15 cellular contexts compared by ENCODE assay signal in genomic region chr18:23458830-23459529, GRCh38. TPM values are rescaled to one million over a fixed set of nuclear protein-coding genes. Genes with fewer than 3 reads are reported as not detected.
DNase-seq lines count a peak whose midpoint lies in the region; ATAC-seq lines count a peak whose summit lies in the region.
"Had no signal": no experiment of that assay in that cellular context is flagged by ENCODE, and none has a peak within 500 bp of the region (broad histone marks: within the 10 kb centered on the region; RNA-seq: fewer than 3 reads in every experiment).

No MANE protein-coding gene starts in this region.

- no peaks in the 10 kb centered on the region for H3K9me3 Mint-ChIP-seq in activated CD8-positive, alpha-beta memory T cell treated with anti-CD3 and anti-CD28 coated beads, Interleukin-2, amount 10 ng/mL, durations not matched to agents 7 days and 5 days (ENCODE audit: low read depth)
- H3K9me3 Mint-ChIP-seq in stimulated activated memory B cell treated with anti-CD40 and anti-IgM and Interleukin-4, amounts not matched to agents 10 μg/mL and 1 μg/mL and 100 μg/mL, for 72 hours: no peaks in the 10 kb centered on the region
- H3K9me3 Mint-ChIP-seq: activated naive CD4-positive, alpha-beta T cell treated with anti-CD3 and anti-CD28 coated beads, Interleukin-2, amount 10 ng/mL, durations not matched to agents 7 days and 5 days; mesothelial cell of epicardium had no signal

- peaks cover 48% of the 10 kb centered on the region for H3K4me1 Mint-ChIP-seq in activated CD8-positive, alpha-beta memory T cell treated with anti-CD3 and anti-CD28 coated beads, Interleukin-2, amount 10 ng/mL, durations not matched to agents 7 days and 5 days
- peaks cover 74% of the 10 kb centered on the region for H3K4me1 Mint-ChIP-seq in stimulated activated memory B cell treated with anti-CD40 and anti-IgM and Interleukin-4, amounts not matched to agents 10 μg/mL and 1 μg/mL and 100 μg/mL, for 72 hours

- H3K36me3 Mint-ChIP-seq in activated CD8-positive, alpha-beta memory T cell treated with anti-CD3 and anti-CD28 coated beads, Interleukin-2, amount 10 ng/mL, durations not matched to agents 7 days and 5 days: peaks cover 37% of the 10 kb centered on the region
- peaks cover 44% of the 10 kb centered on the region for H3K36me3 Mint-ChIP-seq in stimulated activated memory B cell treated with anti-CD40 and anti-IgM and Interleukin-4, amounts not matched to agents 10 μg/mL and 1 μg/mL and 100 μg/mL, for 72 hours

- DNase-seq in activated CD8-positive, alpha-beta memory T cell treated with anti-CD3 and anti-CD28 coated beads, Interleukin-2, amount 10 ng/mL, durations not matched to agents 7 days and 5 days: no peak
- no peak for DNase-seq in activated CD8-positive, alpha-beta memory T cell treated with anti-CD3 and anti-CD28 coated beads, Interleukin-2, amount 50 U/mL, for 48 hours
- DNase-seq in OCI-M1 (lab: John Stamatoyannopoulos, UW): peak; percentile 25
- DNase-seq in right cardiac atrium: no peak
- no peak for DNase-seq in SIG-M5 treated with dmso at 0.1 percent for 504 hours (lab: John Stamatoyannopoulos, UW; ENCODE audit: unreplicated experiment)
- DNase-seq in activated effector memory CD4-positive, alpha-beta T cell treated with Interleukin-2 at 50 U/mL for 16 hours: no peak
- DNase-seq: activated CD4-positive, CD25-positive, alpha-beta regulatory T cell; activated naive CD4-positive, alpha-beta T cell treated with anti-CD3 and anti-CD28 coated beads, Interleukin-2, amount 10 ng/mL, durations not matched to agents 7 days and 5 days; EL; NCI-H1092 treated with DMSO at 0.1 percent for 48 hours; NCI-H526 treated with DMSO at 0.1 percent for 48 hours; substantia nigra had no signal

- CTCF ChIA-PET in activated CD8-positive, alpha-beta memory T cell treated with anti-CD3 and anti-CD28 coated beads, Interleukin-2, amount 10 ng/mL, durations not matched to agents 7 days and 5 days (lab: Charles Lee): no interaction called here

- H3K9me3 ChIP-seq in right cardiac atrium (ENCODE audit: control insufficient read depth, low read length): no peaks in the 10 kb centered on the region

- peaks cover 19% of the 10 kb centered on the region for H3K4me1 ChIP-seq in right cardiac atrium (ENCODE audit: control insufficient read depth, insufficient read depth, low read length)

- no peak overlapping the region for H3K4me3 Mint-ChIP-seq in activated CD8-positive, alpha-beta memory T cell treated with anti-CD3 and anti-CD28 coated beads, Interleukin-2, amount 10 ng/mL, durations not matched to agents 7 days and 5 days
- no peak overlapping the region for H3K4me3 Mint-ChIP-seq in stimulated activated memory B cell treated with anti-CD40 and anti-IgM and Interleukin-4, amounts not matched to agents 10 μg/mL and 1 μg/mL and 100 μg/mL, for 72 hours
- H3K4me3 Mint-ChIP-seq: activated naive CD4-positive, alpha-beta T cell treated with anti-CD3 and anti-CD28 coated beads, Interleukin-2, amount 10 ng/mL, durations not matched to agents 7 days and 5 days; mesothelial cell of epicardium had no signal

- H3K27ac Mint-ChIP-seq in activated CD8-positive, alpha-beta memory T cell treated with anti-CD3 and anti-CD28 coated beads, Interleukin-2, amount 10 ng/mL, durations not matched to agents 7 days and 5 days: peak overlapping the region; percentile 16
- H3K27ac Mint-ChIP-seq in stimulated activated memory B cell treated with anti-CD40 and anti-IgM and Interleukin-4, amounts not matched to agents 10 μg/mL and 1 μg/mL and 100 μg/mL, for 72 hours: peak overlapping the region; percentile 42
- H3K27ac Mint-ChIP-seq: mesothelial cell of epicardium had no signal

- peak; percentile 29 for ATAC-seq in activated CD8-positive, alpha-beta memory T cell treated with anti-CD3 and anti-CD28 coated beads, Interleukin-2, amount 10 ng/mL, durations not matched to agents 7 days and 5 days
- ATAC-seq in right cardiac atrium (peak; percentile 38 to 57), HG03565 (IDR thresholded peaks at IDR 0.05; ENCODE audit: unreplicated experiment) (no peak)
- ATAC-seq in stimulated activated memory B cell treated with anti-CD40 and anti-IgM and Interleukin-4, amounts not matched to agents 10 μg/mL and 1 μg/mL and 100 μg/mL, for 72 hours: no peak

- intact Hi-C loops in right cardiac atrium (cut with DNase I): no loop called here

- H3K27me3 ChIP-seq in right cardiac atrium (ENCODE audit: control insufficient read depth, insufficient read depth): no peaks in the 10 kb centered on the region

- 52% methylated on average over 3 of the region's 3 CpGs for WGBS in right cardiac atrium

- no peak overlapping the region for H3K4me3 ChIP-seq in right cardiac atrium (ENCODE audit: low read length)

- no peak overlapping the region for H3K27ac ChIP-seq in right cardiac atrium (ENCODE audit: low read length)

- H3K27me3 Mint-ChIP-seq in activated CD8-positive, alpha-beta memory T cell treated with anti-CD3 and anti-CD28 coated beads, Interleukin-2, amount 10 ng/mL, durations not matched to agents 7 days and 5 days: no peaks in the 10 kb centered on the region
- H3K27me3 Mint-ChIP-seq in stimulated activated memory B cell treated with anti-CD40 and anti-IgM and Interleukin-4, amounts not matched to agents 10 μg/mL and 1 μg/mL and 100 μg/mL, for 72 hours: no peaks in the 10 kb centered on the region
- H3K27me3 Mint-ChIP-seq: activated naive CD4-positive, alpha-beta T cell treated with anti-CD3 and anti-CD28 coated beads, Interleukin-2, amount 10 ng/mL, durations not matched to agents 7 days and 5 days had no signal

RNA-seq across cellular contexts. Expression of gene RIOK3, which starts 5.9 kb away (rescaled TPM):
- 10 to 100 TPM; 47.9 to 63.4 TPM for total RNA-seq in activated CD8-positive, alpha-beta memory T cell treated with anti-CD3 and anti-CD28 coated beads, Interleukin-2, amount 10 ng/mL, durations not matched to agents 7 days and 5 days
- total RNA-seq in right cardiac atrium: 10 to 100 TPM; 49.0 to 52.3 (median 50.8) TPM
- 31.3 TPM for polyA plus RNA-seq in right cardiac atrium

RNA-seq across cellular contexts. Expression of gene RMC1, which starts 44.3 kb away (rescaled TPM):
- 10 to 100 TPM; 48.7 to 51.7 TPM for total RNA-seq in activated CD8-positive, alpha-beta memory T cell treated with anti-CD3 and anti-CD28 coated beads, Interleukin-2, amount 10 ng/mL, durations not matched to agents 7 days and 5 days
- total RNA-seq in right cardiac atrium: 10 to 100 TPM; 12.2 to 14.6 (median 13.8) TPM
- 17.6 TPM for polyA plus RNA-seq in right cardiac atrium

Comparison
In these comparisons a context has a peak if more than half of its experiments do, and no peak if none do; other contexts are left out.
1. ATAC-seq: peak in activated CD8-positive, alpha-beta memory T cell treated with anti-CD3 and anti-CD28 coated beads, Interleukin-2, amount 10 ng/mL, durations not matched to agents 7 days and 5 days (single experiment) and right cardiac atrium (2 of 2); none in stimulated activated memory B cell treated with anti-CD40 and anti-IgM and Interleukin-4, amounts not matched to agents 10 μg/mL and 1 μg/mL and 100 μg/mL, for 72 hours (single experiment) and HG03565 (single experiment).